ENCODE assay signal across 13 cellular contexts in genomic region chr3:154243353-154243752, GRCh38.
DNase-seq lines count a peak whose midpoint lies in the region; TF ChIP-seq lines count a peak whose summit lies in the region.
"Had no signal": no experiment of that assay in that cellular context is flagged by ENCODE, and none has a peak within 500 bp of the region (broad histone marks: within the 10 kb centered on the region; RNA-seq: fewer than 3 reads in every experiment).

No MANE protein-coding gene starts in this region.

- intact Hi-C loops in prostate gland (cut with DNase I), result no loop called here

- 17% methylated on average over 2 of the region's 2 CpGs for WGBS in prostate gland

- no peaks in the 10 kb centered on the region for H3K27me3 ChIP-seq in adipocyte (replicated peaks; ENCODE audit: control insufficient read depth, insufficient read depth, low read length)
- no peaks in the 10 kb centered on the region for H3K27me3 ChIP-seq in prostate gland (replicated peaks; ENCODE audit: insufficient read depth)

- TF ChIP-seq POLR2A in prostate gland (IDR thresholded peaks at IDR 0.05), result no peak

- H3K36me3 ChIP-seq in adipocyte (ENCODE audit: control insufficient read depth, insufficient read depth, low read length, severe bottlenecking), result peaks cover 18% of the 10 kb centered on the region
- no peaks in the 10 kb centered on the region for H3K36me3 ChIP-seq in prostate gland

- peaks cover 32% of the 10 kb centered on the region for H3K4me1 ChIP-seq in adipocyte (ENCODE audit: control insufficient read depth, insufficient read depth, low read length)
- H3K4me1 ChIP-seq in prostate gland (replicated peaks), result no peaks in the 10 kb centered on the region

- DNase-seq in AG10803 (ENCODE audit: low read depth) (peak; percentile 44), adipocyte (ENCODE audit: low read depth) (no peak), foreskin fibroblast (peak; percentile 32 to 46), prostate gland (ENCODE audit: low spot score) (no peak), SKM-1 treated with dmso at 0.1 percent for 144 hours (lab: John Stamatoyannopoulos, UW; ENCODE audit: unreplicated experiment) (no peak), NCI-H1092 (lab: John Stamatoyannopoulos, UW) (no peak), GM13976 (ENCODE audit: low spot score) (no peak)
- DNase-seq in stimulated activated CD4-positive, alpha-beta T cell treated with anti-CD3 and anti-CD28 coated beads, Interleukin-1b, Interleukin-23, amount 100 ng/mL, for 48 hours, result no peak
- DNase-seq: activated CD4-positive, alpha-beta T cell treated with anti-CD3 and anti-CD28 coated beads, Interleukin-2, amount 50 U/mL, for 4 hours; activated naive CD4-positive, alpha-beta T cell treated with anti-CD3 and anti-CD28 coated beads, Interleukin-2, amount 50 U/mL, for 16 hours; natural killer cell; NCI-H2081; stimulated activated naive B cell treated with anti-CD40 and anti-IgM and Interleukin-4, amounts not matched to agents 10 μg/mL and 1 μg/mL and 100 μg/mL, for 72 hours had no signal

- no peaks in the 10 kb centered on the region for H3K9me3 ChIP-seq in adipocyte (ENCODE audit: control insufficient read depth, low read length)
- H3K9me3 ChIP-seq in prostate gland, result no peaks in the 10 kb centered on the region

- H3K27ac ChIP-seq in prostate gland, result peak overlapping the region; percentile 3 to 10

- H3K9ac ChIP-seq in adipocyte (ENCODE audit: low read length), result peak overlapping the region; percentile 56

- TF ChIP-seq CTCF in AG10803 (conservative IDR thresholded peaks at IDR 0.05; ENCODE audit: low read length) (no peak), foreskin fibroblast (IDR thresholded peaks at IDR 0.05; ENCODE audit: low read depth, low read length) (no peak), prostate gland (IDR thresholded peaks at IDR 0.05) (no peak), GM13976 (IDR thresholded peaks at IDR 0.05; ENCODE audit: borderline replicate concordance, control extremely low read depth, extremely low read depth, insufficient read depth, missing control alignments) (no peak)

- in situ Hi-C loops in GM13976 (cut with MboI; ENCODE audit: low sequenced_read_pairs, unreplicated experiment), result no loop called here

- H3K4me3 ChIP-seq in AG10803 (ENCODE audit: low read length) (no peak overlapping the region), adipocyte (ENCODE audit: low read length) (peak overlapping the region; percentile 53), foreskin fibroblast (ENCODE audit: low read depth in 1 of 2, low read length in 2 of 2) (no peak overlapping the region), prostate gland (no peak overlapping the region)

Comparison
In these comparisons a context has a peak if more than half of its experiments do, and no peak if none do; other contexts are left out.
1. DNase-seq: peak in AG10803 (single experiment) and foreskin fibroblast (2 of 2); none in adipocyte (single experiment), prostate gland (single experiment), SKM-1 treated with dmso at 0.1 percent for 144 hours (single experiment), stimulated activated CD4-positive, alpha-beta T cell treated with anti-CD3 and anti-CD28 coated beads, Interleukin-1b, Interleukin-23, amount 100 ng/mL, for 48 hours (single experiment), NCI-H1092 (single experiment) and GM13976 (single experiment).